Comparison of ENCODE assay signal across 28 cellular contexts in genomic region chr7:131869186-131869862, GRCh38.
"Had no signal": no experiment of that assay in that cellular context is flagged by ENCODE, and none has a peak within 500 bp of the region (broad histone marks: within the 10 kb centered on the region; RNA-seq: fewer than 3 reads in every experiment).

No MANE protein-coding gene starts in this region.

- H3K27ac ChIP-seq: neutrophil, parathyroid adenoma, psoas muscle, right lobe of liver, sigmoid colon, stomach, thoracic aorta, thyroid gland, tibial nerve, upper lobe of right lung, uterus had no signal

- H3K36me3 ChIP-seq: neutrophil, right lobe of liver, sigmoid colon, stomach, thoracic aorta, thyroid gland, tibial nerve, upper lobe of right lung, uterus had no signal

- DNase-seq: naive thymus-derived CD4-positive, alpha-beta T cell; natural killer cell; nucleus accumbens; posterior cingulate gyrus; psoas muscle; right cardiac atrium; right lobe of liver; sigmoid colon; small intestine; stimulated activated CD4-positive, alpha-beta T cell treated with anti-CD3 and anti-CD28 coated beads, Interleukin-15, amount 100 ng/mL, for 24 hours; stimulated activated CD4-positive, alpha-beta T cell treated with anti-CD3 and anti-CD28 coated beads, Interleukin-2, amount 100 ng/mL, for 24 hours; stimulated activated CD4-positive, alpha-beta T cell treated with anti-CD3 and anti-CD28 coated beads, Interleukin-2, amount 100 ng/mL, for 48 hours; stimulated activated CD4-positive, alpha-beta T cell treated with anti-CD3 and anti-CD28 coated beads, Interleukin-4, amount 100 ng/mL, for 24 hours; stimulated activated naive B cell treated with anti-CD40 and anti-IgM and Interleukin-4, amounts not matched to agents 10 μg/mL and 1 μg/mL and 100 μg/mL, for 72 hours; stimulated activated naive CD4-positive, alpha-beta T cell treated with Interleukin-2 at 50 U/mL for 16 hours; stomach; thyroid gland; upper lobe of right lung; uterus had no signal

- H3K9ac ChIP-seq: parathyroid adenoma had no signal

- H3K36me3 Mint-ChIP-seq: natural killer cell; stimulated activated effector memory CD8-positive, alpha-beta T cell treated with anti-CD3 and anti-CD28 coated beads, Interleukin-12 subunit alpha, Interleukin-12 subunit beta, amount 100 ng/mL, for 72 hours; stimulated activated naive B cell treated with anti-CD40 and anti-IgM and Interleukin-4, amounts not matched to agents 10 μg/mL and 1 μg/mL and 100 μg/mL, for 72 hours; type B pancreatic cell had no signal

- H3K9me3 ChIP-seq: neutrophil, psoas muscle, right lobe of liver, sigmoid colon, stomach, thoracic aorta, thyroid gland, tibial nerve, upper lobe of right lung, uterus had no signal

- ATAC-seq: naive thymus-derived CD4-positive, alpha-beta T cell; natural killer cell; psoas muscle; right cardiac atrium; right lobe of liver; stimulated activated effector memory CD8-positive, alpha-beta T cell treated with anti-CD3 and anti-CD28 coated beads, Interleukin-12 subunit alpha, Interleukin-12 subunit beta, amount 100 ng/mL, for 72 hours; stimulated activated naive B cell treated with anti-CD40 and anti-IgM and Interleukin-4, amounts not matched to agents 10 μg/mL and 1 μg/mL and 100 μg/mL, for 72 hours; upper lobe of right lung had no signal

- H3K9me3 Mint-ChIP-seq: natural killer cell; stimulated activated effector memory CD8-positive, alpha-beta T cell treated with anti-CD3 and anti-CD28 coated beads, Interleukin-12 subunit alpha, Interleukin-12 subunit beta, amount 100 ng/mL, for 72 hours; type B pancreatic cell had no signal

- H3K27me3 ChIP-seq: neutrophil, right lobe of liver, sigmoid colon, thyroid gland, tibial nerve, upper lobe of right lung, uterus had no signal

- H3K79me2 ChIP-seq: parathyroid adenoma had no signal

- H3K27ac Mint-ChIP-seq: naive thymus-derived CD4-positive, alpha-beta T cell; natural killer cell; nephron; progenitor cell of endocrine pancreas; stimulated activated effector memory CD8-positive, alpha-beta T cell treated with anti-CD3 and anti-CD28 coated beads, Interleukin-12 subunit alpha, Interleukin-12 subunit beta, amount 100 ng/mL, for 72 hours; stimulated activated naive B cell treated with anti-CD40 and anti-IgM and Interleukin-4, amounts not matched to agents 10 μg/mL and 1 μg/mL and 100 μg/mL, for 72 hours; stimulated activated naive CD8-positive, alpha-beta T cell treated with anti-CD3 and anti-CD28 coated beads, Interleukin-15, Interleukin-2, amounts not matched to agents 100 ng/mL and 50 ng/mL, for 24 hours; type B pancreatic cell had no signal

- H3K4me3 ChIP-seq: psoas muscle, right lobe of liver, sigmoid colon, stomach, thoracic aorta, thyroid gland, tibial nerve, upper lobe of right lung, uterus had no signal

- H3K4me3 Mint-ChIP-seq: naive thymus-derived CD4-positive, alpha-beta T cell; natural killer cell; nephron; stimulated activated effector memory CD8-positive, alpha-beta T cell treated with anti-CD3 and anti-CD28 coated beads, Interleukin-12 subunit alpha, Interleukin-12 subunit beta, amount 100 ng/mL, for 72 hours; stimulated activated naive B cell treated with anti-CD40 and anti-IgM and Interleukin-4, amounts not matched to agents 10 μg/mL and 1 μg/mL and 100 μg/mL, for 72 hours; stimulated activated naive CD8-positive, alpha-beta T cell treated with anti-CD3 and anti-CD28 coated beads, Interleukin-15, Interleukin-2, amounts not matched to agents 100 ng/mL and 50 ng/mL, for 24 hours; type B pancreatic cell had no signal

- H2AFZ ChIP-seq: parathyroid adenoma had no signal

- H3K4me1 ChIP-seq: parathyroid adenoma, psoas muscle, right lobe of liver, sigmoid colon, stomach, thyroid gland, tibial nerve, upper lobe of right lung, uterus had no signal

- H3K4me1 Mint-ChIP-seq: naive thymus-derived CD4-positive, alpha-beta T cell; natural killer cell; stimulated activated effector memory CD8-positive, alpha-beta T cell treated with anti-CD3 and anti-CD28 coated beads, Interleukin-12 subunit alpha, Interleukin-12 subunit beta, amount 100 ng/mL, for 72 hours; stimulated activated naive B cell treated with anti-CD40 and anti-IgM and Interleukin-4, amounts not matched to agents 10 μg/mL and 1 μg/mL and 100 μg/mL, for 72 hours had no signal
